Comparison of ENCODE assay signal across 2 cellular contexts in the genomic region with DNA sequence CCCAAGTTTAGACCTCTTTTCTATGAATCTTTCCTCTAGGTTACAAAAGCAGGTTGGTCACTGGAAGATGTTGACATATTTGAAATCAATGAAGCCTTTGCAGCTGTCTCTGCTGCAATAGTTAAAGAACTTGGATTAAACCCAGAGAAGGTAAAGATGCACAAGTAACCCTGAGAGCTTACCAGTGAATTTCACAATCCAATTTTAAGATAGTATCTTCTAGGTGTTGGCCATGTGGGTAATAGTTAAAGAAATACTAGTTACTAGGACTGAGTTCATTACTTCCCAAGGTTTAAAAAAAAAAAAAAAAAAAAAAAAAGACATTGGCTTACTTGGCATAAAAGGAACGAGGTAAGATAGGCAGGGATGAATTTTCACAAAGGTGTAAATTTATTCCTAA.
TF ChIP-seq lines count a peak whose summit lies in the region.

No MANE protein-coding gene starts in this region.

TF ChIP-seq in WTC11, 78 proteins besides CTCF, POLR2A, EP300 and RAD21:
- no peak for TF ChIP-seq RORB (CRISPR knock-in tag; IDR thresholded peaks at IDR 0.05)
- TF ChIP-seq NR1H2 (CRISPR knock-in tag; IDR thresholded peaks at IDR 0.05), result no peak
- no peak for TF ChIP-seq PRRX2 (CRISPR knock-in tag; IDR thresholded peaks at IDR 0.05)
- TF ChIP-seq ATF2 (CRISPR knock-in tag; IDR thresholded peaks at IDR 0.05; ENCODE audit: borderline replicate concordance, low read depth), result no peak
- TF ChIP-seq ELF4 (CRISPR knock-in tag; IDR thresholded peaks at IDR 0.05; ENCODE audit: low read depth), result no peak
- no peak for TF ChIP-seq STAT6 (CRISPR knock-in tag; conservative IDR thresholded peaks at IDR 0.05; ENCODE audit: low read depth)
- TF ChIP-seq HMGXB4 (CRISPR knock-in tag; IDR thresholded peaks at IDR 0.05), result no peak
- TF ChIP-seq, protein P1, sequence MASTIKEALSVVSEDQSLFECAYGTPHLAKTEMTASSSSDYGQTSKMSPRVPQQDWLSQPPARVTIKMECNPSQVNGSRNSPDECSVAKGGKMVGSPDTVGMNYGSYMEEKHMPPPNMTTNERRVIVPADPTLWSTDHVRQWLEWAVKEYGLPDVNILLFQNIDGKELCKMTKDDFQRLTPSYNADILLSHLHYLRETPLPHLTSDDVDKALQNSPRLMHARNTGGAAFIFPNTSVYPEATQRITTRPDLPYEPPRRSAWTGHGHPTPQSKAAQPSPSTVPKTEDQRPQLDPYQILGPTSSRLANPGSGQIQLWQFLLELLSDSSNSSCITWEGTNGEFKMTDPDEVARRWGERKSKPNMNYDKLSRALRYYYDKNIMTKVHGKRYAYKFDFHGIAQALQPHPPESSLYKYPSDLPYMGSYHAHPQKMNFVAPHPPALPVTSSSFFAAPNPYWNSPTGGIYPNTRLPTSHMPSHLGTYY (CRISPR knock-in tag; IDR thresholded peaks at IDR 0.05), result no peak
- TF ChIP-seq TP53 (CRISPR knock-in tag; IDR thresholded peaks at IDR 0.05), result no peak
- no peak for TF ChIP-seq FOXK1 (CRISPR knock-in tag; IDR thresholded peaks at IDR 0.05)
- TF ChIP-seq KAT7 (CRISPR knock-in tag; IDR thresholded peaks at IDR 0.05; ENCODE audit: borderline replicate concordance), result no peak
TF ChIP-seq in WTC11: peak in this region for 0.

TF ChIP-seq in SK-N-SH, 30 proteins besides CTCF, POLR2A, EP300 and RAD21:
- no peak for TF ChIP-seq POLR2AphosphoS5 (IDR thresholded peaks at IDR 0.05; ENCODE audit: low read depth, low read length)
- TF ChIP-seq, protein P2, sequence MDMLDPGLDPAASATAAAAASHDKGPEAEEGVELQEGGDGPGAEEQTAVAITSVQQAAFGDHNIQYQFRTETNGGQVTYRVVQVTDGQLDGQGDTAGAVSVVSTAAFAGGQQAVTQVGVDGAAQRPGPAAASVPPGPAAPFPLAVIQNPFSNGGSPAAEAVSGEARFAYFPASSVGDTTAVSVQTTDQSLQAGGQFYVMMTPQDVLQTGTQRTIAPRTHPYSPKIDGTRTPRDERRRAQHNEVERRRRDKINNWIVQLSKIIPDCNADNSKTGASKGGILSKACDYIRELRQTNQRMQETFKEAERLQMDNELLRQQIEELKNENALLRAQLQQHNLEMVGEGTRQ (IDR thresholded peaks at IDR 0.05; ENCODE audit: borderline replicate concordance, low read depth, low read length), result no peak
- TF ChIP-seq, protein P3, sequence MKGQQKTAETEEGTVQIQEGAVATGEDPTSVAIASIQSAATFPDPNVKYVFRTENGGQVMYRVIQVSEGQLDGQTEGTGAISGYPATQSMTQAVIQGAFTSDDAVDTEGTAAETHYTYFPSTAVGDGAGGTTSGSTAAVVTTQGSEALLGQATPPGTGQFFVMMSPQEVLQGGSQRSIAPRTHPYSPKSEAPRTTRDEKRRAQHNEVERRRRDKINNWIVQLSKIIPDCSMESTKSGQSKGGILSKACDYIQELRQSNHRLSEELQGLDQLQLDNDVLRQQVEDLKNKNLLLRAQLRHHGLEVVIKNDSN (IDR thresholded peaks at IDR 0.05; ENCODE audit: borderline replicate concordance, low read depth), result no peak
- no peak for TF ChIP-seq GATA2 (CRISPR knock-in tag; IDR thresholded peaks at IDR 0.05)
- TF ChIP-seq RXRA (IDR thresholded peaks at IDR 0.05; ENCODE audit: borderline replicate concordance, low read depth), result no peak
- TF ChIP-seq, protein P4, sequence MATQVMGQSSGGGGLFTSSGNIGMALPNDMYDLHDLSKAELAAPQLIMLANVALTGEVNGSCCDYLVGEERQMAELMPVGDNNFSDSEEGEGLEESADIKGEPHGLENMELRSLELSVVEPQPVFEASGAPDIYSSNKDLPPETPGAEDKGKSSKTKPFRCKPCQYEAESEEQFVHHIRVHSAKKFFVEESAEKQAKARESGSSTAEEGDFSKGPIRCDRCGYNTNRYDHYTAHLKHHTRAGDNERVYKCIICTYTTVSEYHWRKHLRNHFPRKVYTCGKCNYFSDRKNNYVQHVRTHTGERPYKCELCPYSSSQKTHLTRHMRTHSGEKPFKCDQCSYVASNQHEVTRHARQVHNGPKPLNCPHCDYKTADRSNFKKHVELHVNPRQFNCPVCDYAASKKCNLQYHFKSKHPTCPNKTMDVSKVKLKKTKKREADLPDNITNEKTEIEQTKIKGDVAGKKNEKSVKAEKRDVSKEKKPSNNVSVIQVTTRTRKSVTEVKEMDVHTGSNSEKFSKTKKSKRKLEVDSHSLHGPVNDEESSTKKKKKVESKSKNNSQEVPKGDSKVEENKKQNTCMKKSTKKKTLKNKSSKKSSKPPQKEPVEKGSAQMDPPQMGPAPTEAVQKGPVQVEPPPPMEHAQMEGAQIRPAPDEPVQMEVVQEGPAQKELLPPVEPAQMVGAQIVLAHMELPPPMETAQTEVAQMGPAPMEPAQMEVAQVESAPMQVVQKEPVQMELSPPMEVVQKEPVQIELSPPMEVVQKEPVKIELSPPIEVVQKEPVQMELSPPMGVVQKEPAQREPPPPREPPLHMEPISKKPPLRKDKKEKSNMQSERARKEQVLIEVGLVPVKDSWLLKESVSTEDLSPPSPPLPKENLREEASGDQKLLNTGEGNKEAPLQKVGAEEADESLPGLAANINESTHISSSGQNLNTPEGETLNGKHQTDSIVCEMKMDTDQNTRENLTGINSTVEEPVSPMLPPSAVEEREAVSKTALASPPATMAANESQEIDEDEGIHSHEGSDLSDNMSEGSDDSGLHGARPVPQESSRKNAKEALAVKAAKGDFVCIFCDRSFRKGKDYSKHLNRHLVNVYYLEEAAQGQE (IDR thresholded peaks at IDR 0.05; ENCODE audit: low read depth, low read length), result no peak
- no peak for TF ChIP-seq RFX5 (IDR thresholded peaks at IDR 0.05; ENCODE audit: low read length)
- TF ChIP-seq MXI1 (IDR thresholded peaks at IDR 0.05; ENCODE audit: low read depth, low read length), result no peak
- TF ChIP-seq ELF1 (IDR thresholded peaks at IDR 0.05), result no peak
- no peak for TF ChIP-seq CHD2 (IDR thresholded peaks at IDR 0.05; ENCODE audit: low read length, partially characterized antibody)
- TF ChIP-seq, protein P5, sequence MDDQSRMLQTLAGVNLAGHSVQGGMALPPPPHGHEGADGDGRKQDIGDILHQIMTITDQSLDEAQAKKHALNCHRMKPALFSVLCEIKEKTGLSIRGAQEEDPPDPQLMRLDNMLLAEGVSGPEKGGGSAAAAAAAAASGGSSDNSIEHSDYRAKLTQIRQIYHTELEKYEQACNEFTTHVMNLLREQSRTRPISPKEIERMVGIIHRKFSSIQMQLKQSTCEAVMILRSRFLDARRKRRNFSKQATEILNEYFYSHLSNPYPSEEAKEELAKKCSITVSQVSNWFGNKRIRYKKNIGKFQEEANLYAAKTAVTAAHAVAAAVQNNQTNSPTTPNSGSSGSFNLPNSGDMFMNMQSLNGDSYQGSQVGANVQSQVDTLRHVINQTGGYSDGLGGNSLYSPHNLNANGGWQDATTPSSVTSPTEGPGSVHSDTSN (IDR thresholded peaks at IDR 0.05), result no peak
- no peak for TF ChIP-seq NFIC (IDR thresholded peaks at IDR 0.05; ENCODE audit: borderline replicate concordance)
- no peak for TF ChIP-seq FOXJ3 (CRISPR knock-in tag; IDR thresholded peaks at IDR 0.05)
- no peak for TF ChIP-seq TCF12 (IDR thresholded peaks at IDR 0.05)
- no peak for TF ChIP-seq ZBTB33 (IDR thresholded peaks at IDR 0.05; ENCODE audit: borderline replicate concordance, low read depth)
- TF ChIP-seq JUND (IDR thresholded peaks at IDR 0.05), result no peak
- no peak for TF ChIP-seq GABPA (IDR thresholded peaks at IDR 0.05; ENCODE audit: low read depth)
- no peak for TF ChIP-seq FOXM1 (IDR thresholded peaks at IDR 0.05; ENCODE audit: low read depth)
- no peak for TF ChIP-seq TAF1 (IDR thresholded peaks at IDR 0.05; ENCODE audit: borderline replicate concordance, low read depth, low read length)
